In genomic region chr7:133975130-133975529, GRCh38 we compare ENCODE assay signal across 13 cellular contexts.
DNase-seq lines count a peak whose midpoint lies in the region; ATAC-seq and TF ChIP-seq lines count a peak whose summit lies in the region.
"Had no signal": no experiment of that assay in that cellular context is flagged by ENCODE, and none has a peak within 500 bp of the region (broad histone marks: within the 10 kb centered on the region; RNA-seq: fewer than 3 reads in every experiment).

No MANE protein-coding gene starts in this region.

- peak; percentile 29; the same call in 1 of the 3 replicates for ATAC-seq in SK-N-SH treated with all-trans-retinoic acid at 6 μM for 48 hours
- no peak for ATAC-seq in GM21526 (IDR thresholded peaks at IDR 0.05; ENCODE audit: low FRiP score, unreplicated experiment)
- ATAC-seq: HCT116, K562 had no signal

- no peaks in the 10 kb centered on the region for H3K36me3 Mint-ChIP-seq in HFFc6 (ENCODE audit: low read depth)
- no peaks in the 10 kb centered on the region for H3K36me3 Mint-ChIP-seq in activated CD4-positive, alpha-beta T cell treated with anti-CD3 and anti-CD28 coated beads, Interleukin-2, amount 10 ng/mL, durations not matched to agents 24 days and 14 days (ENCODE audit: low read depth)

- no peaks in the 10 kb centered on the region for H3K9me3 Mint-ChIP-seq in HFFc6
- H3K9me3 Mint-ChIP-seq in activated CD4-positive, alpha-beta T cell treated with anti-CD3 and anti-CD28 coated beads, Interleukin-2, amount 10 ng/mL, durations not matched to agents 24 days and 14 days = no peaks in the 10 kb centered on the region

- intact Hi-C loops in activated CD4-positive, alpha-beta T cell treated with anti-CD3 and anti-CD28 coated beads, Interleukin-2, amount 10 ng/mL, durations not matched to agents 24 days and 14 days (cut with micrococcal nuclease) = no loop called here

- no peak overlapping the region for H3K27ac Mint-ChIP-seq in HFFc6
- H3K27ac Mint-ChIP-seq in activated CD4-positive, alpha-beta T cell treated with anti-CD3 and anti-CD28 coated beads, Interleukin-2, amount 10 ng/mL, durations not matched to agents 24 days and 14 days = no peak overlapping the region
- H3K27ac Mint-ChIP-seq: CD4-positive, CD25-positive, alpha-beta regulatory T cell had no signal

- H3K4me1 Mint-ChIP-seq in HFFc6 (ENCODE audit: low read depth) = peaks cover 12% of the 10 kb centered on the region
- H3K4me1 Mint-ChIP-seq in activated CD4-positive, alpha-beta T cell treated with anti-CD3 and anti-CD28 coated beads, Interleukin-2, amount 10 ng/mL, durations not matched to agents 24 days and 14 days = no peaks in the 10 kb centered on the region

- H3K4me3 Mint-ChIP-seq in HFFc6 = no peak overlapping the region
- H3K4me3 Mint-ChIP-seq in activated CD4-positive, alpha-beta T cell treated with anti-CD3 and anti-CD28 coated beads, Interleukin-2, amount 10 ng/mL, durations not matched to agents 24 days and 14 days = no peak overlapping the region
- H3K4me3 Mint-ChIP-seq: CD4-positive, CD25-positive, alpha-beta regulatory T cell had no signal

- H3K27me3 Mint-ChIP-seq in HFFc6 (ENCODE audit: insufficient read depth) = no peaks in the 10 kb centered on the region
- H3K27me3 Mint-ChIP-seq in activated CD4-positive, alpha-beta T cell treated with anti-CD3 and anti-CD28 coated beads, Interleukin-2, amount 10 ng/mL, durations not matched to agents 24 days and 14 days = no peaks in the 10 kb centered on the region
- H3K27me3 Mint-ChIP-seq: CD4-positive, CD25-positive, alpha-beta regulatory T cell had no signal

- DNase-seq in EL (peak; percentile 11), HFFc6 (peak; percentile 4), hepatic stellate cell (ENCODE audit: low spot score) (peak; percentile 7), cerebellar nuclear complex (lab: John Stamatoyannopoulos, UW) (no peak), dedifferentiated amniotic fluid mesenchymal stem cell (ENCODE audit: extremely low spot score) (no peak)
- DNase-seq in activated CD4-positive, alpha-beta T cell treated with anti-CD3 and anti-CD28 coated beads, Interleukin-2, amount 10 ng/mL, durations not matched to agents 24 days and 14 days = no peak
- DNase-seq: CD4-positive, CD25-positive, alpha-beta regulatory T cell; DMS79 treated with DMSO at 0.1 percent for 48 hours; Karpas-422 had no signal

- TF ChIP-seq CTCF in HFFc6 (IDR thresholded peaks at IDR 0.05) = no peak

TF ChIP-seq in SK-N-SH treated with all-trans-retinoic acid at 6 μM for 48 hours, 23 proteins besides CTCF, POLR2A, EP300 and RAD21:
- TF ChIP-seq OSR1 (CRISPR knock-in tag; IDR thresholded peaks at IDR 0.05) = no peak
- peak; percentile 59 for TF ChIP-seq TCF4 (CRISPR knock-in tag; IDR thresholded peaks at IDR 0.05; ENCODE audit: borderline replicate concordance)
- TF ChIP-seq TSHZ2 (CRISPR knock-in tag; IDR thresholded peaks at IDR 0.05) = peak; percentile 61; the same call in 1 of the 2 replicates
- peak; percentile 62 for TF ChIP-seq ISL1 (CRISPR knock-in tag; IDR thresholded peaks at IDR 0.05)
TF ChIP-seq in SK-N-SH treated with all-trans-retinoic acid at 6 μM for 48 hours: peak in this region for 3.

Comparison
In these comparisons a context has a peak if more than half of its experiments do, and no peak if none do; other contexts are left out.
1. DNase-seq: peak in EL (single experiment), HFFc6 (single experiment) and hepatic stellate cell (single experiment); none in cerebellar nuclear complex (0 of 2), dedifferentiated amniotic fluid mesenchymal stem cell (single experiment) and activated CD4-positive, alpha-beta T cell treated with anti-CD3 and anti-CD28 coated beads, Interleukin-2, amount 10 ng/mL, durations not matched to agents 24 days and 14 days (single experiment).